ENCODE assay signal across 2 cellular contexts in genomic region chr1:80181418-80181817, GRCh38.
A peak's percentile ranks its signal among the peaks of the same experiment; 100 is the strongest.
TF ChIP-seq lines count a peak whose summit lies in the region.

No MANE protein-coding gene starts in this region.

TF ChIP-seq in GM23338, 12 proteins besides CTCF, POLR2A, EP300 and RAD21 (continued from another document):
- no peak for TF ChIP-seq JUNB (IDR thresholded peaks at IDR 0.05; ENCODE audit: unreplicated experiment)
- TF ChIP-seq CREB1 (CRISPR knock-in tag; IDR thresholded peaks at IDR 0.05; ENCODE audit: low read depth), result peak; percentile 35; the same call in 1 of the 2 replicates
- TF ChIP-seq POLR2AphosphoS5 (IDR thresholded peaks at IDR 0.05; ENCODE audit: low read depth), result no peak
- TF ChIP-seq ETS1 (IDR thresholded peaks at IDR 0.05), result no peak
- TF ChIP-seq ZNF462 (CRISPR knock-in tag; IDR thresholded peaks at IDR 0.05), result peak; percentile 89
- TF ChIP-seq NANOG (IDR thresholded peaks at IDR 0.05; ENCODE audit: borderline replicate concordance), result peak; percentile 56
- no peak for TF ChIP-seq REST (IDR thresholded peaks at IDR 0.05; ENCODE audit: unreplicated experiment)
- no peak for TF ChIP-seq EZH2phosphoT487 (IDR thresholded peaks at IDR 0.05; ENCODE audit: unreplicated experiment)

TF ChIP-seq in H1, 55 proteins besides CTCF, POLR2A, EP300 and RAD21 (continued from another document):
- peak; percentile 39 for TF ChIP-seq CHD7 (IDR thresholded peaks at IDR 0.05; ENCODE audit: insufficient replicate concordance, low read length)
- TF ChIP-seq SIRT6 (IDR thresholded peaks at IDR 0.05; ENCODE audit: low read length), result no peak
- no peak for TF ChIP-seq PHF8 (conservative IDR thresholded peaks at IDR 0.05; ENCODE audit: low read depth, low read length)
- no peak for TF ChIP-seq MAX (IDR thresholded peaks at IDR 0.05)
- TF ChIP-seq CHD2 (IDR thresholded peaks at IDR 0.05; ENCODE audit: low read length), result no peak
- TF ChIP-seq HDAC2 (IDR thresholded peaks at IDR 0.05; ENCODE audit: borderline replicate concordance in 1 of 2, low read depth in 2 of 2, low read length in 2 of 2), result peak in 1 of 2 experiments; percentile 45; a peak in 1 of 4 replicates
- no peak for TF ChIP-seq KDM5A (IDR thresholded peaks at IDR 0.05; ENCODE audit: low read length)
